1 cellular context compared by ENCODE assay signal in genomic region chr5:147822686-147823491, GRCh38.
TF ChIP-seq lines count a peak whose summit lies in the region.

No MANE protein-coding gene starts in this region.

TF ChIP-seq in endothelial cell of umbilical vein, 7 proteins besides CTCF, POLR2A, EP300 and RAD21 (continued from another document):
- TF ChIP-seq JUN (IDR thresholded peaks at IDR 0.05; ENCODE audit: borderline replicate concordance, insufficient read depth, insufficient read length, low read depth) (no peak), MAX (IDR thresholded peaks at IDR 0.05; ENCODE audit: insufficient read depth, insufficient read length) (no peak), EZH2 (IDR thresholded peaks at IDR 0.05; ENCODE audit: borderline replicate concordance, low read depth, low read length, severe bottlenecking) (no peak), GATA2 (IDR thresholded peaks at IDR 0.05; ENCODE audit: insufficient read depth, insufficient read length, low read depth, low read length) (no peak), FOS (IDR thresholded peaks at IDR 0.05; ENCODE audit: borderline replicate concordance, insufficient read depth, low read length) (no peak)
